23 cellular contexts compared by ENCODE assay signal in genomic region chr2:205877501-205877900, GRCh38.
"Had no signal": no experiment of that assay in that cellular context is flagged by ENCODE, and none has a peak within 500 bp of the region (broad histone marks: within the 10 kb centered on the region; RNA-seq: fewer than 3 reads in every experiment).

No MANE protein-coding gene starts in this region.

- FAIRE-seq: colon, endometrium, endothelial cell of umbilical vein, frontal cortex had no signal

- DNase-seq: colonic mucosa; cortex of kidney; dermis blood vessel endothelial cell; dorsolateral prefrontal cortex; effector CD4-positive, alpha-beta T cell; effector CD8-positive, alpha-beta T cell; effector memory CD4-positive, alpha-beta T cell; effector memory CD8-positive, alpha-beta T cell; endodermal cell; erythroblast; esophagus squamous epithelium; foreskin fibroblast; foreskin keratinocyte; foreskin melanocyte; gastrocnemius medialis; glutamatergic neuron; head of caudate nucleus; heart left ventricle; heart right ventricle had no signal
